Comparison of ENCODE assay signal across 9 cellular contexts in genomic region chr2:234980476-234981187, GRCh38. TPM values are rescaled to one million over a fixed set of nuclear protein-coding genes. Genes with fewer than 3 reads are reported as not detected.
DNase-seq lines count a peak whose midpoint lies in the region; ATAC-seq and TF ChIP-seq lines count a peak whose summit lies in the region.
"Had no signal": no experiment of that assay in that cellular context is flagged by ENCODE, and none has a peak within 500 bp of the region (broad histone marks: within the 10 kb centered on the region; RNA-seq: fewer than 3 reads in every experiment).

No MANE protein-coding gene starts in this region.

- no peak for TF ChIP-seq CTCF in choroid plexus epithelial cell (conservative IDR thresholded peaks at IDR 0.05; ENCODE audit: low read depth, low read length)
- TF ChIP-seq CTCF in upper lobe of left lung (IDR thresholded peaks at IDR 0.05) = no peak

- H3K14ac ChIP-seq in mesenchymal stem cell (ENCODE audit: low read length in 2 of 2) = peak overlapping the region in 1 of 2 experiments; percentile 60

- peak overlapping the region; percentile 92 to 93 for H3K4ac ChIP-seq in mesenchymal stem cell (ENCODE audit: low read depth in 1 of 2, low read length in 2 of 2)

- H3K18ac ChIP-seq in mesenchymal stem cell (ENCODE audit: low read depth in 1 of 2, low read length in 2 of 2) = peak overlapping the region; percentile 93 to 96

- H3K9me3 ChIP-seq in mesenchymal stem cell (ENCODE audit: control insufficient read depth, low read length) (no peaks in the 10 kb centered on the region), upper lobe of left lung (no peaks in the 10 kb centered on the region)

- peak overlapping the region; percentile 64 for H3K4me2 ChIP-seq in mesenchymal stem cell (ENCODE audit: low read length, poor library complexity, severe bottlenecking)

- H2AFZ ChIP-seq in mesenchymal stem cell (ENCODE audit: low read depth, low read length) = no peak overlapping the region

- peak overlapping the region; percentile 58 for H2BK120ac ChIP-seq in mesenchymal stem cell (ENCODE audit: low read depth, low read length)

- H3K4me3 ChIP-seq in choroid plexus epithelial cell (ENCODE audit: low read depth, low read length) (peak overlapping the region; percentile 17), mesenchymal stem cell (ENCODE audit: insufficient read depth in 1 of 2, low read depth in 1 of 2, low read length in 2 of 2) (peak overlapping the region in 1 of 2 experiments; percentile 30), upper lobe of left lung (peak overlapping the region in 3 of 4 donors; percentile 13 to 41 (median 25))

- peak overlapping the region; percentile 85 for H4K8ac ChIP-seq in mesenchymal stem cell (ENCODE audit: low read length)

- TF ChIP-seq EP300 in upper lobe of left lung (IDR thresholded peaks at IDR 0.05) = peak in 1 of 4 donors; percentile 12

- H3K4me1 ChIP-seq in mesenchymal stem cell (ENCODE audit: control insufficient read depth, insufficient read depth, low read depth, low read length) (peaks cover 64% of the 10 kb centered on the region), upper lobe of left lung (peaks cover 64 to 76% (median 65%) of the 10 kb centered on the region in 4 donors)

- H3K23ac ChIP-seq in mesenchymal stem cell (ENCODE audit: low read length in 2 of 2) = peak overlapping the region in 1 of 2 experiments; percentile 62

- H3K36me3 ChIP-seq in mesenchymal stem cell (ENCODE audit: control insufficient read depth in 1 of 2, insufficient read depth in 2 of 2, low read depth in 1 of 2, low read length in 2 of 2) = peaks cover 29 to 50% of the 10 kb centered on the region in 2 experiments
- no peaks in the 10 kb centered on the region for H3K36me3 ChIP-seq in upper lobe of left lung

- no peak overlapping the region for H2BK15ac ChIP-seq in mesenchymal stem cell (ENCODE audit: low read depth, poor library complexity, severe bottlenecking)

- H2BK12ac ChIP-seq in mesenchymal stem cell (ENCODE audit: low read length in 2 of 2) = peak overlapping the region; percentile 82 to 87

- H4K91ac ChIP-seq in mesenchymal stem cell (ENCODE audit: low read length) = peak overlapping the region; percentile 86

- H3K9ac ChIP-seq in mesenchymal stem cell (ENCODE audit: low read length) = peak overlapping the region; percentile 67

- H2BK5ac ChIP-seq in mesenchymal stem cell (ENCODE audit: low read depth, low read length, poor library complexity, severe bottlenecking) = peak overlapping the region; percentile 89

- peak overlapping the region; percentile 98 for H2AK5ac ChIP-seq in mesenchymal stem cell (ENCODE audit: low read length, severe bottlenecking)

- 17% methylated on average over 11 of the region's 14 CpGs for WGBS in mesenchymal stem cell
- 40 to 43% methylated on average over 14 of the region's 14 CpGs for WGBS in upper lobe of left lung, 2 donors

- ATAC-seq in upper lobe of left lung (ENCODE audit: low FRiP score in 2 of 2) (no peak), GM19455 (IDR thresholded peaks at IDR 0.05; ENCODE audit: unreplicated experiment) (no peak)

- peak; percentile 38 for DNase-seq in NCI-H1092 treated with DMSO at 0.1 percent for 48 hours (lab: John Stamatoyannopoulos, UW)
- DNase-seq in NCI-H1092 (lab: John Stamatoyannopoulos, UW) = no peak
- peak; percentile 57 for DNase-seq in choroid plexus epithelial cell (ENCODE audit: low read depth)
- DNase-seq in mesenchymal stem cell = peak; percentile 72
- DNase-seq in upper lobe of left lung = peak in 1 of 2 donors; percentile 46
- no peak for DNase-seq in Kasumi-1 (lab: John Stamatoyannopoulos, UW)
- DNase-seq in T1000 (lab: John Stamatoyannopoulos, UW) = no peak
- DNase-seq: activated B cell treated with CpG ODN at 0.5 μM for 24 hours had no signal

- H3K79me1 ChIP-seq in mesenchymal stem cell (replicated peaks; ENCODE audit: low read length, poor library complexity, severe bottlenecking) = no peaks in the 10 kb centered on the region

- H3K27me3 ChIP-seq in mesenchymal stem cell (ENCODE audit: control insufficient read depth in 1 of 2, insufficient read depth in 1 of 2, low read length in 2 of 2) = no peaks in the 10 kb centered on the region
- H3K27me3 ChIP-seq in upper lobe of left lung = no peaks in the 10 kb centered on the region

- no peak for TF ChIP-seq POLR2A in upper lobe of left lung (IDR thresholded peaks at IDR 0.05)

- H3K27ac ChIP-seq in mesenchymal stem cell (ENCODE audit: low read length, poor library complexity, severe bottlenecking) = peak overlapping the region; percentile 99
- peak overlapping the region; percentile 67 to 88 (median 81) for H3K27ac ChIP-seq in upper lobe of left lung

RNA-seq across cellular contexts. Expression of gene SH3BP4, which starts 28.8 kb away (rescaled TPM):
- polyA plus RNA-seq in mesenchymal stem cell (2013, experiment 1 of 2) = 48.8 TPM
- polyA plus RNA-seq in mesenchymal stem cell (2013, experiment 2 of 2) = 47.7 TPM
- total RNA-seq in upper lobe of left lung = 10 to 100 TPM; 27.3 to 57.3 (median 33.4) TPM

Comparison
In these comparisons a context has a peak if more than half of its experiments do, and no peak if none do; other contexts are left out.
1. DNase-seq: peak in NCI-H1092 treated with DMSO at 0.1 percent for 48 hours (single experiment), choroid plexus epithelial cell (single experiment) and mesenchymal stem cell (single experiment); none in NCI-H1092 (single experiment), Kasumi-1 (0 of 2) and T1000 (single experiment).